8 cellular contexts compared by ENCODE assay signal in the genomic region with DNA sequence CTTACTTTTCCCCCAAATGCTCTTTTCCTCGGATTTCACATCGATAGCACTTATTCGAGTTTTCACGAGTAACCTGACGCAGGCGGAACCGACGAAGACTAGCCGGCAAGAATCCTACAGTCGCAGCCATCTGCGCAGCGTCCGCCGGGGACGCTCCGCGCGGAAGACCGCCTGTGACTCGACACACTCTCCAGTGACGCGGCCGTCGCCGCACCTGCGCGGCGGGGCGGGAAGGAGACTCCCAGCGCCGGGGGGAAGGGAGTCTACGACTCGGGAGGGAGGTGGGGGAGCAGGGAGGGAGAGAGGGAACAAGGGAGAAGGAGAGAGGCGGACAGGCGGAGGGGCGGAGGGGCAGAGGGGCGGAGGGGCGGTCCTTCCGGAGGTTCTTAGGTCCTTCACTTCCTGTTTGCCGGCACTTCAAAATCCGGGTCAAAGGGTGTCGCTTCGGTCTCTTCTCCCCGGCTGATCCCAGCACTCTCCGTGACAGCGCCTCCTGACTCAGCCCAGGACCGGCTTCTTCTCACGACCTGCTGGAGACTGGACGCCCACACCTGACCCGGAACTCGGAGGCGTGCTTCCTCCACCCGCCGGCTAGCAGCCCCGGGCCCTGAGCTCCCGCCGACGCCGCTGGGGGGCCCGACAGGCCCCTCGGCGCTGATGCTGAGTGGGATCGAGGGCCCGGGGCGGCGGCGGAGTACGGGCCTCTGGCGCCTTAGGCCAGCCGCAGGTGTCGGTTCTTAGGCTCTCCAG. TPM values are rescaled to one million over a fixed set of nuclear protein-coding genes. Genes with fewer than 3 reads are reported as not detected.
DNase-seq lines count a peak whose midpoint lies in the region; TF ChIP-seq lines count a peak whose summit lies in the region.

TSS of gene USP38 (plus strand) at position 415 of the 750 bp plus-strand sequence. CDS start 534 bp downstream, outside the sequence.

- H3K79me2 ChIP-seq in H9 (ENCODE audit: insufficient read depth, low read length) (peaks cover 13% of the 10 kb centered on the region; the same call in 1 of the 2 replicates), neural progenitor cell (ENCODE audit: low read depth) (peaks cover 60% of the 10 kb centered on the region)

- in situ Hi-C loops in G401 (cut with HindIII; ENCODE audit: low sequenced_read_pairs): no loop called here

- H3T11ph ChIP-seq in H9 (ENCODE audit: low read length): no peak within 1 kb of the TSS

- peak within 1 kb of the TSS; percentile 21 for H3K14ac ChIP-seq in H9 (ENCODE audit: insufficient read depth, low read length)

- no peak within 1 kb of the TSS for H3K56ac ChIP-seq in H9 (ENCODE audit: insufficient read length, low read depth, low read length)

- H3K4me1 Mint-ChIP-seq in H9 (peaks cover 28 to 42% of the 10 kb centered on the region in 2 experiments), neural progenitor cell (peaks cover 47% of the 10 kb centered on the region)

- no peak within 1 kb of the TSS for H4K91ac ChIP-seq in H9 (ENCODE audit: insufficient read length, low read depth, low read length)

- H4K20me1 ChIP-seq in H9 (ENCODE audit: control insufficient read depth, insufficient read depth, insufficient read length) (no peaks in the 10 kb centered on the region), neural progenitor cell (ENCODE audit: low read depth) (peaks cover 42% of the 10 kb centered on the region)

- H3K4me2 ChIP-seq in H9 (ENCODE audit: insufficient read depth, insufficient read length, low read length) (peak within 1 kb of the TSS; percentile 100), neural progenitor cell (peak within 1 kb of the TSS; percentile 89)

- H2AFZ ChIP-seq in H9 (ENCODE audit: low read length) (peak within 1 kb of the TSS; percentile 76), neural progenitor cell (replicated peaks) (peak within 1 kb of the TSS; percentile 84)

- H3K27ac ChIP-seq in H9 (ENCODE audit: insufficient read length, low read depth, low read length) (peak within 1 kb of the TSS; percentile 70), neural progenitor cell (peak within 1 kb of the TSS; percentile 96)

- H3K18ac ChIP-seq in H9 (ENCODE audit: insufficient read length, low read depth, low read length): peak within 1 kb of the TSS; percentile 78

- no peak within 1 kb of the TSS for H2AK5ac ChIP-seq in H9 (ENCODE audit: insufficient read length, low read length)

- H3K36me3 Mint-ChIP-seq in H9 (ENCODE audit: insufficient read depth in 1 of 3, low read depth in 3 of 3) (peaks cover 4 to 22% (median 17%) of the 10 kb centered on the region in 3 experiments; a peak in 5 of 7 replicates), neural progenitor cell (peaks cover 2% of the 10 kb centered on the region)

- no peak within 1 kb of the TSS for H2BK12ac ChIP-seq in H9 (ENCODE audit: insufficient read length, low read depth, low read length)

- no peak within 1 kb of the TSS for H4K8ac ChIP-seq in H9 (replicated peaks; ENCODE audit: insufficient read length, low read depth, low read length)

- H2BK15ac ChIP-seq in H9 (ENCODE audit: low read depth, low read length): no peak within 1 kb of the TSS

- H3K4me1 ChIP-seq in H9 (ENCODE audit: insufficient read depth, low read length): no peaks in the 10 kb centered on the region; the same call in 1 of the 2 replicates
- H3K4me1 ChIP-seq in neural progenitor cell: peaks cover 23% of the 10 kb centered on the region

- WGBS in H9 (ENCODE audit: extremely low coverage, insufficient read length, low lambda C conversion rate): no CpG with 5 or more reads among the region's 71 CpGs

- H3K27me3 Mint-ChIP-seq in H9 (ENCODE audit: low read depth) (no peaks in the 10 kb centered on the region), neural progenitor cell (ENCODE audit: insufficient read depth, low read depth) (peaks cover 3% of the 10 kb centered on the region)

- no peak within 1 kb of the TSS for H3K4ac ChIP-seq in H9 (ENCODE audit: low read depth, low read length)

- no peaks in the 10 kb centered on the region for H3K27me3 ChIP-seq in H9 (ENCODE audit: insufficient read depth, low read length)
- no peaks in the 10 kb centered on the region for H3K27me3 ChIP-seq in MG63
- H3K27me3 ChIP-seq in neural progenitor cell: no peaks in the 10 kb centered on the region

- H3K4me3 ChIP-seq in MG63: peak within 1 kb of the TSS; percentile 83
- H3K4me3 ChIP-seq in foreskin fibroblast (ENCODE audit: low read depth in 1 of 2, low read length in 2 of 2): peak within 1 kb of the TSS; percentile 95 to 96
- H3K4me3 ChIP-seq in neural progenitor cell: peak within 1 kb of the TSS; percentile 94

- H3K9me3 Mint-ChIP-seq in H9 (no peaks in the 10 kb centered on the region; a peak in 2 of 5 replicates), neural progenitor cell (no peaks in the 10 kb centered on the region)

- H3K9ac ChIP-seq in H9 (ENCODE audit: extremely low read depth, insufficient read length, low read length): peak within 1 kb of the TSS; percentile 94
- peak within 1 kb of the TSS; percentile 75 for H3K9ac ChIP-seq in neural progenitor cell

- H3K23me2 ChIP-seq in H9 (ENCODE audit: insufficient read length, low read depth, low read length, poor library complexity, severe bottlenecking): peaks cover 14% of the 10 kb centered on the region

- no peak within 1 kb of the TSS for H2BK20ac ChIP-seq in H9 (ENCODE audit: low read depth, low read length, poor library complexity, severe bottlenecking)

- H3K23ac ChIP-seq in H9 (ENCODE audit: insufficient read length, low read depth, low read length): peak within 1 kb of the TSS; percentile 7

- H2BK120ac ChIP-seq in H9 (ENCODE audit: low read depth, low read length, poor library complexity, severe bottlenecking): no peak within 1 kb of the TSS

- H3F3A ChIP-seq in neural progenitor cell (ENCODE audit: low read depth): peaks cover 23% of the 10 kb centered on the region

- DNase-seq in G401 (ENCODE audit: low spot score): peak; percentile 97
- DNase-seq in H9: peak; percentile 95
- peak; percentile 86 for DNase-seq in MG63
- peak; percentile 58 for DNase-seq in SIG-M5 (lab: John Stamatoyannopoulos, UW)
- DNase-seq in activated gamma-delta T cell treated with Interleukin-2 at 50 U/mL for 16 hours: peak; percentile 80
- DNase-seq in foreskin fibroblast: peak; percentile 94 to 97
- DNase-seq in neural progenitor cell (ENCODE audit: low spot score): peak; percentile 95
- peak; percentile 91 for DNase-seq in stromal cell of bone marrow (ENCODE audit: low read depth)

- TF ChIP-seq CTCF in H9 (conservative IDR thresholded peaks at IDR 0.05) (no peak), foreskin fibroblast (IDR thresholded peaks at IDR 0.05; ENCODE audit: low read depth, low read length) (no peak), neural progenitor cell (IDR thresholded peaks at IDR 0.05) (no peak)

- H2BK5ac ChIP-seq in H9 (ENCODE audit: insufficient read length, low read length): no peak within 1 kb of the TSS

- H4K5ac ChIP-seq in H9 (ENCODE audit: insufficient read length, low read depth, low read length): no peak within 1 kb of the TSS

- peak within 1 kb of the TSS; percentile 98 to 99 (median 99) for H3K27ac Mint-ChIP-seq in H9
- H3K27ac Mint-ChIP-seq in neural progenitor cell: peak within 1 kb of the TSS; percentile 97

- H3K9me3 ChIP-seq in H9 (ENCODE audit: control insufficient read depth, low read depth, low read length) (no peaks in the 10 kb centered on the region), MG63 (no peaks in the 10 kb centered on the region), neural progenitor cell (ENCODE audit: low read depth) (no peaks in the 10 kb centered on the region)

- peak within 1 kb of the TSS; percentile 98 to 99 for H3K4me3 Mint-ChIP-seq in H9
- H3K4me3 Mint-ChIP-seq in neural progenitor cell: peak within 1 kb of the TSS; percentile 96

- H3K36me3 ChIP-seq in MG63 (peaks cover 21% of the 10 kb centered on the region), neural progenitor cell (no peaks in the 10 kb centered on the region)

- no peaks in the 10 kb centered on the region for H3K79me1 ChIP-seq in H9 (ENCODE audit: insufficient read depth, low read depth, low read length, poor library complexity, severe bottlenecking)

RNA-seq across cellular contexts. Expression of gene USP38, which starts in this region (rescaled TPM):
- 9.1 and 14.1 TPM in 2 replicates for total RNA-seq in G401 (2014; rRNA removed; shearing (Covaris generic))
- total RNA-seq in H9 (2021): 14.6 and 15.2 TPM in 2 replicates
- total RNA-seq in MG63 (2014; rRNA removed; shearing (Covaris generic); ENCODE audit: low replicate concordance): 5.2 and 9.5 TPM in 2 replicates
- total RNA-seq in neural progenitor cell (ENCODE audit: low replicate concordance): 10.4 and 11.4 TPM in 2 replicates

Comparison
In these comparisons a context has a peak if more than half of its experiments do, and no peak if none do; other contexts are left out.
1. Peak in every context shown above with its lines: DNase-seq, H3K4me3 ChIP-seq and H3K27ac ChIP-seq.